In genomic region chr1:24894002-24894401, GRCh38 we compare ENCODE assay signal across 14 cellular contexts. TPM values are rescaled to one million over a fixed set of nuclear protein-coding genes. Genes with fewer than 3 reads are reported as not detected.
"Had no signal": no experiment of that assay in that cellular context is flagged by ENCODE, and none has a peak within 500 bp of the region (broad histone marks: within the 10 kb centered on the region; RNA-seq: fewer than 3 reads in every experiment).

No MANE protein-coding gene starts in this region.

- H3K27me3 ChIP-seq: ascending aorta had no signal

- H3K4me1 Mint-ChIP-seq: nephron progenitor cell had no signal

- H3K27ac ChIP-seq: ascending aorta, foreskin keratinocyte, psoas muscle, sigmoid colon had no signal

- H3K36me3 ChIP-seq: ascending aorta, sigmoid colon had no signal

- H3K27ac Mint-ChIP-seq: activated naive CD8-positive, alpha-beta T cell treated with anti-CD3 and anti-CD28 coated beads, Interleukin-2, amount 50 U/mL, for 24 hours; nephron progenitor cell had no signal

- DNase-seq: activated CD4-positive, alpha-beta T cell treated with anti-CD3 and anti-CD28 coated beads, Interleukin-2, amount 50 U/mL, for 48 hours; activated naive CD8-positive, alpha-beta T cell treated with anti-CD3 and anti-CD28 coated beads, Interleukin-2, amount 50 U/mL, for 24 hours; effector CD4-positive, alpha-beta T cell; foreskin keratinocyte; nephron progenitor cell; psoas muscle; stimulated activated CD4-positive, alpha-beta T cell treated with anti-CD3 and anti-CD28 coated beads, Interleukin-12 subunit alpha, Interleukin-12 subunit beta, amount 100 ng/mL, for 4 hours; T-helper 2 cell had no signal

- H3K4me3 ChIP-seq: ascending aorta, psoas muscle, sigmoid colon had no signal

- H3K4me3 Mint-ChIP-seq: activated naive CD8-positive, alpha-beta T cell treated with anti-CD3 and anti-CD28 coated beads, Interleukin-2, amount 50 U/mL, for 24 hours; nephron progenitor cell; stimulated activated naive CD8-positive, alpha-beta T cell treated with anti-CD3 and anti-CD28 coated beads, Interleukin-15, amount 100 ng/mL, for 72 hours had no signal

- H3K9me3 ChIP-seq: ascending aorta, psoas muscle had no signal

- H3K4me1 ChIP-seq: ascending aorta, foreskin keratinocyte, psoas muscle, sigmoid colon had no signal

- H3K27me3 Mint-ChIP-seq: stimulated activated naive CD8-positive, alpha-beta T cell treated with anti-CD3 and anti-CD28 coated beads, Interleukin-15, amount 100 ng/mL, for 72 hours had no signal

- ATAC-seq: activated CD4-positive, CD25-positive, alpha-beta regulatory T cell treated with anti-CD3 and anti-CD28 coated beads, Interleukin-2, amount 50 U/mL, for 24 hours; activated naive CD8-positive, alpha-beta T cell treated with anti-CD3 and anti-CD28 coated beads, Interleukin-2, amount 50 U/mL, for 24 hours; foreskin keratinocyte; psoas muscle; stimulated activated naive CD8-positive, alpha-beta T cell treated with anti-CD3 and anti-CD28 coated beads, Interleukin-15, amount 100 ng/mL, for 72 hours had no signal

RNA-seq across cellular contexts. Expression of gene RUNX3, which starts 36.1 kb away (rescaled TPM):
- total RNA-seq: endothelial cell of umbilical vein, foreskin keratinocyte, lung microvascular endothelial cell had no signal
